In the genomic region with DNA sequence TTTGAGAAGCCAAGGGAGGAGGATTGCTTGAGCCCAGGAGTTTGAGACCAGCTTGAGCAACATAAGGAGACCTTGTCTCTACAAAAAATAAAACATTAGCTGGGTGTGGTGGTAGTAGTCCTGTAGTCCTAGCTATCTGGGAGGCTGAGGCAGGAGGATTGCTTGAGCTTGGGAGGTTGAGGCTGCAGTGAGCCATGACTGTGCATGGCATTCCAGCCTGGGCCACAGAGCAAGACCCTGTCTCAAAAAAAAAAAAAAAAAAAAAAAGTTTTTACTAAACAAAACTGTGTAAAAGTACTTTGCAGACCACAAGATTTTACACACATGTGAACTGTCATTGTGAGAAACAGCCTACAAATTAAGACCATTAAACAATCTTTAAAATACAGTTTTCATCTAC, we compare ENCODE assay signal across 19 cellular contexts. TPM values are rescaled to one million over a fixed set of nuclear protein-coding genes. Genes with fewer than 3 reads are reported as not detected.
DNase-seq lines count a peak whose midpoint lies in the region; ATAC-seq and TF ChIP-seq lines count a peak whose summit lies in the region.
"Had no signal": no experiment of that assay in that cellular context is flagged by ENCODE, and none has a peak within 500 bp of the region (broad histone marks: within the 10 kb centered on the region; RNA-seq: fewer than 3 reads in every experiment).

No MANE protein-coding gene starts in this region.

- H3K36me3 ChIP-seq in mammary epithelial cell (ENCODE audit: insufficient read depth, low read length) (peaks cover 9% of the 10 kb centered on the region), neural progenitor cell (no peaks in the 10 kb centered on the region), upper lobe of right lung (peaks cover 48% of the 10 kb centered on the region), uterus (no peaks in the 10 kb centered on the region)

- H3K9me3 Mint-ChIP-seq in MCF 10A (ENCODE audit: unreplicated experiment) (no peaks in the 10 kb centered on the region), WTC11 (no peaks in the 10 kb centered on the region), neural progenitor cell (no peaks in the 10 kb centered on the region)

- CTCF ChIA-PET in MCF 10A (lab: Yijun Ruan, JAX) (interaction anchor here (0.6 to 0.7 kb wide), 2 partner anchors 33 to 71 kb away, joined by 3 to 5 read pairs; no protein-coding TSS in a partner anchor), mammary epithelial cell (lab: Charles Lee; ENCODE audit: low non-redundant PET) (no interaction called here), WTC11 (lab: Charles Lee) (interaction anchor here (1.2 to 1.3 kb wide), 2 partner anchors 31 to 65 kb away, joined by 3 read pairs; no protein-coding TSS in a partner anchor)

- H3K27ac ChIP-seq in mammary epithelial cell (ENCODE audit: insufficient read depth, low read depth, low read length) (no peak overlapping the region), neural progenitor cell (peak overlapping the region; percentile 56), upper lobe of right lung (peak overlapping the region; percentile 66), uterus (no peak overlapping the region), foreskin keratinocyte (no peak overlapping the region)
- H3K27ac ChIP-seq: 22Rv1, C4-2B had no signal

- H3K4me3 Mint-ChIP-seq in MCF 10A (ENCODE audit: unreplicated experiment) (no peak overlapping the region), WTC11 (no peak overlapping the region), neural progenitor cell (no peak overlapping the region)

- H3K9ac ChIP-seq in mammary epithelial cell (ENCODE audit: insufficient read depth, low read length), result no peak overlapping the region
- H3K9ac ChIP-seq in neural progenitor cell, result no peak overlapping the region

- POLR2A ChIA-PET in MCF 10A (lab: Yijun Ruan, JAX), result no interaction called here
- POLR2A ChIA-PET in WTC11 (lab: Charles Lee), result interaction anchor here (0.7 kb wide), 1 partner anchor 143 kb away, joined by 4 read pairs; no protein-coding TSS in a partner anchor

- dilution Hi-C loops in mammary epithelial cell (cut with HindIII; ENCODE audit: low sequenced_read_pairs), result loop anchor here (5.0 to 10.0 kb wide), 2 partner anchors 67 to 294 kb away; no protein-coding TSS in a partner anchor

- H3K27ac Mint-ChIP-seq in MCF 10A (ENCODE audit: low read depth, unreplicated experiment) (peak overlapping the region; percentile 31), WTC11 (no peak overlapping the region; the same call in 1 of the 2 replicates), neural progenitor cell (peak overlapping the region; percentile 87)

- peaks cover 34% of the 10 kb centered on the region for H3K36me3 Mint-ChIP-seq in MCF 10A (ENCODE audit: insufficient read depth, unreplicated experiment)
- peaks cover 12% of the 10 kb centered on the region for H3K36me3 Mint-ChIP-seq in WTC11
- peaks cover 13% of the 10 kb centered on the region for H3K36me3 Mint-ChIP-seq in neural progenitor cell

- no peak for ATAC-seq in WTC11
- ATAC-seq in upper lobe of right lung, result no peak
- ATAC-seq in foreskin keratinocyte, result no peak
- ATAC-seq: HepG2 had no signal

- H3K4me2 ChIP-seq in mammary epithelial cell (ENCODE audit: insufficient read depth, low read depth, low read length) (no peak overlapping the region), neural progenitor cell (peak overlapping the region; percentile 56)

- H3K27me3 Mint-ChIP-seq in MCF 10A (ENCODE audit: insufficient read depth, unreplicated experiment), result no peaks in the 10 kb centered on the region
- H3K27me3 Mint-ChIP-seq in WTC11 (ENCODE audit: low read depth), result no peaks in the 10 kb centered on the region
- H3K27me3 Mint-ChIP-seq in neural progenitor cell (ENCODE audit: insufficient read depth, low read depth), result peaks cover 3% of the 10 kb centered on the region

- H3K9me3 ChIP-seq in mammary epithelial cell (replicated peaks; ENCODE audit: insufficient read depth, low read length) (no peaks in the 10 kb centered on the region), neural progenitor cell (ENCODE audit: low read depth) (no peaks in the 10 kb centered on the region), upper lobe of right lung (no peaks in the 10 kb centered on the region), uterus (no peaks in the 10 kb centered on the region)

- no peak for TF ChIP-seq CTCF in MCF 10A (IDR thresholded peaks at IDR 0.05; ENCODE audit: unreplicated experiment)
- no peak for TF ChIP-seq CTCF in mammary epithelial cell (conservative IDR thresholded peaks at IDR 0.05 in 1 of 2, IDR thresholded peaks at IDR 0.05 in 1 of 2; ENCODE audit: extremely low read depth in 1 of 2, insufficient read depth in 1 of 2, low read depth in 1 of 2, low read length in 2 of 2)
- no peak for TF ChIP-seq CTCF in WTC11 (IDR thresholded peaks at IDR 0.05)
- TF ChIP-seq CTCF in neural progenitor cell (IDR thresholded peaks at IDR 0.05), result no peak
- TF ChIP-seq CTCF in upper lobe of right lung (IDR thresholded peaks at IDR 0.05), result no peak
- TF ChIP-seq CTCF in uterus (IDR thresholded peaks at IDR 0.05), result no peak
- no peak for TF ChIP-seq CTCF in foreskin keratinocyte (conservative IDR thresholded peaks at IDR 0.05)

- H3K4me1 Mint-ChIP-seq in MCF 10A (ENCODE audit: insufficient read depth, unreplicated experiment), result peaks cover 27% of the 10 kb centered on the region
- H3K4me1 Mint-ChIP-seq in WTC11, result peaks cover 38% of the 10 kb centered on the region
- H3K4me1 Mint-ChIP-seq in neural progenitor cell, result peaks cover 43% of the 10 kb centered on the region

- H4K20me1 ChIP-seq in mammary epithelial cell (ENCODE audit: insufficient read depth, low read length) (peaks cover 4% of the 10 kb centered on the region), neural progenitor cell (ENCODE audit: low read depth) (peaks cover 54% of the 10 kb centered on the region)

- in situ Hi-C loops in mammary epithelial cell (cut with MboI; ENCODE audit: low sequenced_read_pairs in 2 of 2), result no loop called here

- H3K27me3 ChIP-seq in mammary epithelial cell (ENCODE audit: insufficient read depth, low read length) (no peaks in the 10 kb centered on the region), neural progenitor cell (no peaks in the 10 kb centered on the region), upper lobe of right lung (no peaks in the 10 kb centered on the region), uterus (no peaks in the 10 kb centered on the region), foreskin keratinocyte (no peaks in the 10 kb centered on the region)

- DNase-seq in MCF 10A (ENCODE audit: unreplicated experiment), result no peak
- no peak for DNase-seq in mammary epithelial cell
- no peak for DNase-seq in WTC11 (ENCODE audit: low spot score)
- no peak for DNase-seq in neural progenitor cell (ENCODE audit: low spot score)
- DNase-seq in upper lobe of right lung, result no peak
- no peak for DNase-seq in uterus
- DNase-seq in activated CD4-positive, alpha-beta T cell treated with anti-CD3 and anti-CD28 coated beads, Interleukin-2, amount 50 U/mL, for 48 hours, result no peak
- no peak for DNase-seq in foreskin keratinocyte
- DNase-seq: AML-193, DMS79, KG1, NCI-H1417, NCI-H187, NCI-H2107, NCI-H2227 treated with DMSO at 0.1 percent for 48 hours, OCI-M1 had no signal

- peaks cover 71% of the 10 kb centered on the region for H3K79me2 ChIP-seq in mammary epithelial cell (ENCODE audit: insufficient read depth, low read length)
- peaks cover 34% of the 10 kb centered on the region for H3K79me2 ChIP-seq in neural progenitor cell (ENCODE audit: low read depth)

- intact Hi-C loops in MCF 10A (cut with micrococcal nuclease) (no loop called here), mammary epithelial cell (cut with micrococcal nuclease) (no loop called here), upper lobe of right lung (cut with DNase I) (no loop called here), uterus (cut with DNase I; ENCODE audit: low total_unique reads) (no loop called here)

- no peak overlapping the region for H2AFZ ChIP-seq in mammary epithelial cell (ENCODE audit: low read depth, low read length)
- no peak overlapping the region for H2AFZ ChIP-seq in neural progenitor cell (replicated peaks)

- BruUV-seq in MCF 10A (replicated peaks; lab: Mats Ljungman, UMichigan), result no TSS peak
- BruUV-seq in mammary epithelial cell (replicated peaks; lab: Mats Ljungman, UMichigan), result no TSS peak

- H3K4me1 ChIP-seq in mammary epithelial cell (ENCODE audit: insufficient read depth, low read length), result peaks cover 23% of the 10 kb centered on the region
- H3K4me1 ChIP-seq in neural progenitor cell, result peaks cover 31% of the 10 kb centered on the region
- peaks cover 9% of the 10 kb centered on the region for H3K4me1 ChIP-seq in upper lobe of right lung
- H3K4me1 ChIP-seq in uterus, result no peaks in the 10 kb centered on the region
- H3K4me1 ChIP-seq in foreskin keratinocyte, result no peaks in the 10 kb centered on the region

- H3K4me3 ChIP-seq in mammary epithelial cell (replicated peaks in 1 of 3; ENCODE audit: insufficient read depth in 1 of 3, low read depth in 2 of 3, low read length in 3 of 3) (no peak overlapping the region), neural progenitor cell (no peak overlapping the region), upper lobe of right lung (no peak overlapping the region), uterus (no peak overlapping the region)

- peaks cover 34% of the 10 kb centered on the region for H3F3A ChIP-seq in neural progenitor cell (ENCODE audit: low read depth)

- no peak for TF ChIP-seq POLR2A in uterus (IDR thresholded peaks at IDR 0.05)

TF ChIP-seq in WTC11, 78 proteins besides CTCF, POLR2A, EP300 and RAD21:
- TF ChIP-seq CBFB (CRISPR knock-in tag; IDR thresholded peaks at IDR 0.05; ENCODE audit: low read depth) (no peak), ZNF121 (CRISPR knock-in tag; IDR thresholded peaks at IDR 0.05) (peak; percentile 82; the same call in 1 of the 2 replicates)

RNA-seq across cellular contexts. Expression of a gene that starts 21.2 kb away (rescaled TPM):
- 68.9 and 79.3 TPM in 2 replicates for total RNA-seq in MCF 10A (2022)
- total RNA-seq in mammary epithelial cell, result 100 to 1,000 TPM; 114 to 128 TPM
- polyA plus RNA-seq in mammary epithelial cell, result 43.2 TPM
- polyA minus RNA-seq in mammary epithelial cell, result 101 TPM
- 58.1 to 69.9 TPM (median 61.5 TPM) in 3 replicates for total RNA-seq in WTC11 (2021)
- 22.9 and 45.6 TPM in 2 replicates for total RNA-seq in neural progenitor cell (ENCODE audit: low replicate concordance)
- total RNA-seq in upper lobe of right lung, result 143 TPM
- 10 to 100 TPM; 10.9 to 86.0 (median 42.5) TPM for total RNA-seq in uterus
- total RNA-seq in foreskin keratinocyte, result 53.4 and 56.2 TPM in 2 replicates
- polyA plus RNA-seq in foreskin keratinocyte, result 15.3 and 16.8 TPM in 2 replicates

Comparison
In these comparisons a context has a peak if more than half of its experiments do, and no peak if none do; other contexts are left out.
1. H3K27ac ChIP-seq: peak in neural progenitor cell (single experiment) and upper lobe of right lung (single experiment); none in mammary epithelial cell (single experiment), uterus (0 of 2) and foreskin keratinocyte (single experiment).